In genomic region chr18:24627644-24628315, GRCh38 we compare ENCODE assay signal across 20 cellular contexts.
A peak's percentile ranks its signal among the peaks of the same experiment; 100 is the strongest.
DNase-seq lines count a peak whose midpoint lies in the region; ATAC-seq, FAIRE-seq and TF ChIP-seq lines count a peak whose summit lies in the region.
"Had no signal": no experiment of that assay in that cellular context is flagged by ENCODE, and none has a peak within 500 bp of the region (broad histone marks: within the 10 kb centered on the region; RNA-seq: fewer than 3 reads in every experiment).

No MANE protein-coding gene starts in this region.

- H3K4me2 ChIP-seq in neural cell (ENCODE audit: low read length), result no peak overlapping the region
- H3K4me2 ChIP-seq: BLaER1, GM23338 had no signal

- H3K4me1 Mint-ChIP-seq in activated CD4-positive, alpha-beta T cell treated with anti-CD3 and anti-CD28 coated beads, Interleukin-2, amount 10 ng/mL, durations not matched to agents 24 days and 14 days, result no peaks in the 10 kb centered on the region

- no peaks in the 10 kb centered on the region for H3K36me3 ChIP-seq in bronchial epithelial cell (ENCODE audit: control insufficient read depth, insufficient read depth, low read length)
- H3K36me3 ChIP-seq in neural cell (ENCODE audit: insufficient read depth, low read length), result no peaks in the 10 kb centered on the region
- H3K36me3 ChIP-seq: BLaER1 had no signal

- H3K27ac ChIP-seq in neural cell (ENCODE audit: low read length), result no peak overlapping the region
- H3K27ac ChIP-seq: BLaER1 had no signal

- no peak for TF ChIP-seq CTCF in bronchial epithelial cell (IDR thresholded peaks at IDR 0.05; ENCODE audit: insufficient read depth, low read length, severe bottlenecking)
- no peak for TF ChIP-seq CTCF in neural cell (IDR thresholded peaks at IDR 0.05; ENCODE audit: poor library complexity, severe bottlenecking)

- no peak for TF ChIP-seq RAD21 in neural cell (conservative IDR thresholded peaks at IDR 0.05)

- FAIRE-seq in bronchial epithelial cell (lab: Jason Lieb, UNC), result no peak
- no peak for FAIRE-seq in frontal cortex (lab: Jason Lieb, UNC)
- FAIRE-seq: G401.6, GM12878, GM18507 had no signal

- H2AFZ ChIP-seq in neural cell (ENCODE audit: low read depth, low read length), result no peak overlapping the region
- H2AFZ ChIP-seq: GM23338 had no signal

- no peaks in the 10 kb centered on the region for H4K20me1 ChIP-seq in neural cell (ENCODE audit: insufficient read depth)
- H4K20me1 ChIP-seq: BLaER1 had no signal

- intact Hi-C loops in activated CD4-positive, alpha-beta T cell treated with anti-CD3 and anti-CD28 coated beads, Interleukin-2, amount 10 ng/mL, durations not matched to agents 24 days and 14 days (cut with micrococcal nuclease), result no loop called here
- intact Hi-C loops in Right ventricle myocardium superior (cut with DNase I), result no loop called here

- H3K79me2 ChIP-seq in neural cell (replicated peaks; ENCODE audit: insufficient read depth, low read length), result no peaks in the 10 kb centered on the region

- H3K9me2 ChIP-seq in neural cell (ENCODE audit: insufficient read depth, low read length), result no peaks in the 10 kb centered on the region

- no peaks in the 10 kb centered on the region for H3K36me3 Mint-ChIP-seq in activated CD4-positive, alpha-beta T cell treated with anti-CD3 and anti-CD28 coated beads, Interleukin-2, amount 10 ng/mL, durations not matched to agents 24 days and 14 days (ENCODE audit: low read depth)
- H3K36me3 Mint-ChIP-seq: CD8-positive, alpha-beta T cell had no signal

- H3K9me3 ChIP-seq in neural cell (ENCODE audit: low read length), result no peaks in the 10 kb centered on the region
- H3K9me3 ChIP-seq: BLaER1 had no signal

- peak; percentile 69 for TF ChIP-seq EP300 in neural cell (conservative IDR thresholded peaks at IDR 0.05; ENCODE audit: poor library complexity, severe bottlenecking)

- ATAC-seq in Right ventricle myocardium superior (ENCODE audit: poor library complexity), result peak; percentile 18
- ATAC-seq: CD8-positive, alpha-beta T cell; GM12878; GM23338; Panc1 had no signal

- no peak overlapping the region for H3K4me3 Mint-ChIP-seq in activated CD4-positive, alpha-beta T cell treated with anti-CD3 and anti-CD28 coated beads, Interleukin-2, amount 10 ng/mL, durations not matched to agents 24 days and 14 days
- H3K4me3 Mint-ChIP-seq: CD8-positive, alpha-beta T cell; GM23338 had no signal

- H3K4me3 ChIP-seq in bronchial epithelial cell (ENCODE audit: low read depth, low read length) (no peak overlapping the region), neural cell (ENCODE audit: low read length) (no peak overlapping the region)
- H3K4me3 ChIP-seq: BLaER1, GM12878, GM23338 had no signal

- H3K27ac Mint-ChIP-seq in activated CD4-positive, alpha-beta T cell treated with anti-CD3 and anti-CD28 coated beads, Interleukin-2, amount 10 ng/mL, durations not matched to agents 24 days and 14 days, result no peak overlapping the region
- H3K27ac Mint-ChIP-seq: CD8-positive, alpha-beta T cell; GM23338 had no signal

- H3K27me3 ChIP-seq in bronchial epithelial cell (ENCODE audit: control insufficient read depth, insufficient read depth, low read length) (no peaks in the 10 kb centered on the region), neural cell (ENCODE audit: insufficient read depth, low read depth, low read length) (no peaks in the 10 kb centered on the region)
- H3K27me3 ChIP-seq: BLaER1 had no signal

- no peak overlapping the region for H3K9ac ChIP-seq in neural cell (ENCODE audit: low read length)
- H3K9ac ChIP-seq: BLaER1 had no signal

- H3K27me3 Mint-ChIP-seq in activated CD4-positive, alpha-beta T cell treated with anti-CD3 and anti-CD28 coated beads, Interleukin-2, amount 10 ng/mL, durations not matched to agents 24 days and 14 days, result no peaks in the 10 kb centered on the region

- peak; percentile 22 for DNase-seq in activated CD4-positive, alpha-beta T cell treated with anti-CD3 and anti-CD28 coated beads, Interleukin-2, amount 10 ng/mL, durations not matched to agents 24 days and 14 days
- no peak for DNase-seq in activated CD4-positive, alpha-beta T cell treated with anti-CD3 and anti-CD28 coated beads for 1 hour
- peak; percentile 27 for DNase-seq in bronchial epithelial cell (ENCODE audit: low read depth)
- DNase-seq in Right ventricle myocardium superior, result no peak
- no peak for DNase-seq in frontal cortex (ENCODE audit: low spot score in 2 of 2)
- no peak for DNase-seq in SIG-M5 treated with dmso at 0.1 percent for 504 hours (lab: John Stamatoyannopoulos, UW; ENCODE audit: unreplicated experiment)
- DNase-seq in activated CD8-positive, alpha-beta memory T cell treated with anti-CD3 and anti-CD28 coated beads for 24 hours, result no peak
- DNase-seq: 8988T; CD8-positive, alpha-beta T cell; DMS79; KBM-7; NCI-H1092 treated with DMSO at 0.1 percent for 48 hours; NCI-H510A treated with DMSO at 0.1 percent for 48 hours had no signal

- no peaks in the 10 kb centered on the region for H3F3A ChIP-seq in neural cell (ENCODE audit: insufficient read depth, low read length, poor library complexity, severe bottlenecking)

- H3K9me3 Mint-ChIP-seq in activated CD4-positive, alpha-beta T cell treated with anti-CD3 and anti-CD28 coated beads, Interleukin-2, amount 10 ng/mL, durations not matched to agents 24 days and 14 days, result no peaks in the 10 kb centered on the region
- H3K9me3 Mint-ChIP-seq: CD8-positive, alpha-beta T cell; GM23338 had no signal

TF ChIP-seq in neural cell, 6 proteins besides CTCF, POLR2A, EP300 and RAD21:
- TF ChIP-seq EZH2 (IDR thresholded peaks at IDR 0.05; ENCODE audit: borderline replicate concordance, insufficient read depth, low read length, poor library complexity, severe bottlenecking), result no peak

Comparison
In these comparisons a context has a peak if more than half of its experiments do, and no peak if none do; other contexts are left out.
1. DNase-seq: peak in activated CD4-positive, alpha-beta T cell treated with anti-CD3 and anti-CD28 coated beads, Interleukin-2, amount 10 ng/mL, durations not matched to agents 24 days and 14 days (single experiment) and bronchial epithelial cell (single experiment); none in activated CD4-positive, alpha-beta T cell treated with anti-CD3 and anti-CD28 coated beads for 1 hour (single experiment), Right ventricle myocardium superior (single experiment), frontal cortex (0 of 2), SIG-M5 treated with dmso at 0.1 percent for 504 hours (single experiment) and activated CD8-positive, alpha-beta memory T cell treated with anti-CD3 and anti-CD28 coated beads for 24 hours (single experiment).